In the genomic region with DNA sequence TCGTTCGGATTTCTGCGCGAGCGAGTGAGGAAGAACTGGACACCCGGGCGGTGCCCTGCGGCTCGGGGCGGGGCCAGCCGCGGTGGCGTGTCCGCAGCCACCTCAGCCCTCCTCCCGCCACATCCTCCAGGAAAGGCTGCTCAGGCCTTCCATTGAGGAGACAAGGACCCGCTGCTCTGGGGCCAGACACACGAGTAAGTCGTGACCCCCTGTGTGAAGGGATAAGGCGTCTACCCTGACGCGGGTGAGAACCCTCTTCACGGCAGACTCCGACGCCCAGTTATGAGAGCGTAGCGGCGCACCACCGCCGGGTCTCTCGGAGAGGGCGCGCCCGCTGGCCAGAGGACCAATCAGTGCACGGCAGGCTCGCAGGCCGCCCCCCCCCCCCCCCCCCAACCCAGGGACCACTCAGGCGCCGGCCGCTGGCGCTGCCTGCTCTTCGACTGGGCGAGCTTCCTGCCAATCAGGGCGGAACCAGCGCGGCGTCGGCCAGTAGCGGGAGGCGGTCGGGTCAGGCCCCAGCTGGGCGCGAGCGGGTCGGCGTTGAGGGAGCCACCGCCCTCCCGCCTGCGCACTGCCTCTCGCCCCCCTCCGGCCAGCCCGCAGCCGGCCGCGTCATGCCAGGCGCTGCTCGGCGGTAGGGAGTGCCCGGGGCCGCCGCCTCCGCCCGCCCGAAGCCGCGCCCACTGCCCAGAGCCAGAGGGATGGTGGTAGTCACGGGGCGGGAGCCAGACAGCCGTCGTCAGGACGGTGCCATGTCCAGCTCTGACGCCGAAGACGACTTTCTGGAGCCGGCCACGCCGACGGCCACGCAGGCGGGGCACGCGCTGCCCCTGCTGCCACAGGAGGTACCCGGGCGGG, we compare ENCODE assay signal across 8 cellular contexts. TPM values are rescaled to one million over a fixed set of nuclear protein-coding genes. Genes with fewer than 3 reads are reported as not detected.
DNase-seq lines count a peak whose midpoint lies in the region; ATAC-seq lines count a peak whose summit lies in the region.

A gene (plus strand): TSS at position 521 of the 861 bp plus-strand sequence. CDS start 184 bp downstream, at position 705.

- H3K9me3 Mint-ChIP-seq in naive thymus-derived CD4-positive, alpha-beta T cell: peaks cover 0 to 3% (median 0%) of the 10 kb centered on the region in 11 donors
- no peaks in the 10 kb centered on the region for H3K9me3 Mint-ChIP-seq in stimulated activated memory B cell treated with anti-CD40 and anti-IgM and Interleukin-4, amounts not matched to agents 10 μg/mL and 1 μg/mL and 100 μg/mL, for 72 hours

- peaks cover 38 to 51% (median 47%) of the 10 kb centered on the region in 7 donors for H3K4me1 Mint-ChIP-seq in naive thymus-derived CD4-positive, alpha-beta T cell
- H3K4me1 Mint-ChIP-seq in stimulated activated memory B cell treated with anti-CD40 and anti-IgM and Interleukin-4, amounts not matched to agents 10 μg/mL and 1 μg/mL and 100 μg/mL, for 72 hours: peaks cover 52% of the 10 kb centered on the region

- H3K27ac ChIP-seq in naive thymus-derived CD4-positive, alpha-beta T cell (ENCODE audit: low read depth, low read length): peak within 1 kb of the TSS; percentile 91

- H3K4me3 ChIP-seq in naive thymus-derived CD4-positive, alpha-beta T cell (ENCODE audit: low read length): peak within 1 kb of the TSS; percentile 98

- intact Hi-C loops in naive thymus-derived CD4-positive, alpha-beta T cell (cut with micrococcal nuclease): loop anchor here (1.0 to 10.0 kb wide), 14 partner anchors 26 to 1590 kb away; a partner anchor contains a TSS

- H3K27ac Mint-ChIP-seq in naive thymus-derived CD4-positive, alpha-beta T cell: peak within 1 kb of the TSS; percentile 65 to 92 (median 89)
- H3K27ac Mint-ChIP-seq in stimulated activated memory B cell treated with anti-CD40 and anti-IgM and Interleukin-4, amounts not matched to agents 10 μg/mL and 1 μg/mL and 100 μg/mL, for 72 hours: peak within 1 kb of the TSS; percentile 79

- CTCF ChIA-PET in naive thymus-derived CD4-positive, alpha-beta T cell (lab: Charles Lee): no interaction called here

- peaks cover 31 to 34% of the 10 kb centered on the region in 2 donors for H3K4me1 ChIP-seq in naive thymus-derived CD4-positive, alpha-beta T cell (ENCODE audit: control insufficient read depth in 2 of 2, insufficient read depth in 2 of 2, low read length in 2 of 2)

- H3K9me3 ChIP-seq in naive thymus-derived CD4-positive, alpha-beta T cell (ENCODE audit: control insufficient read depth in 2 of 3, low read length in 3 of 3): no peaks in the 10 kb centered on the region

- POLR2A ChIA-PET in naive thymus-derived CD4-positive, alpha-beta T cell (lab: Charles Lee): interaction anchor here (0.9 to 3.6 kb wide), 12 partner anchors 16 to 293 kb away, joined by 3 to 23 read pairs (median 3); a partner anchor contains a TSS

- H3K27me3 ChIP-seq in naive thymus-derived CD4-positive, alpha-beta T cell (ENCODE audit: control insufficient read depth in 2 of 2, insufficient read depth in 2 of 2, low read length in 2 of 2): no peaks in the 10 kb centered on the region

- peak; percentile 93 for ATAC-seq in naive thymus-derived CD4-positive, alpha-beta T cell
- peak; percentile 96 for ATAC-seq in stimulated activated memory B cell treated with anti-CD40 and anti-IgM and Interleukin-4, amounts not matched to agents 10 μg/mL and 1 μg/mL and 100 μg/mL, for 72 hours

- DNase-seq in Daoy (ENCODE audit: low read depth) (peak; percentile 100), GOT3 (lab: John Stamatoyannopoulos, UW) (peak; percentile 97), LHCN-M2 (ENCODE audit: low read depth) (peak; percentile 99), RPMI7951 (ENCODE audit: low read depth) (peak; percentile 98), fibroblast of gingiva (ENCODE audit: low read depth) (peak; percentile 99)
- DNase-seq in activated T-helper 1 cell treated with anti-CD3 and anti-CD28 coated beads, Interleukin-2, amount 50 U/mL, for 16 hours (ENCODE audit: low read depth in 1 of 2, low spot score in 1 of 2): peak; percentile 84 to 93
- DNase-seq in naive thymus-derived CD4-positive, alpha-beta T cell: peak; percentile 89 to 95 (median 92)

- peaks cover 0 to 4% (median 0%) of the 10 kb centered on the region in 5 donors for H3K27me3 Mint-ChIP-seq in naive thymus-derived CD4-positive, alpha-beta T cell
- no peaks in the 10 kb centered on the region for H3K27me3 Mint-ChIP-seq in stimulated activated memory B cell treated with anti-CD40 and anti-IgM and Interleukin-4, amounts not matched to agents 10 μg/mL and 1 μg/mL and 100 μg/mL, for 72 hours

- H3K36me3 Mint-ChIP-seq in naive thymus-derived CD4-positive, alpha-beta T cell: peaks cover 0 to 19% (median 0%) of the 10 kb centered on the region in 5 donors
- H3K36me3 Mint-ChIP-seq in stimulated activated memory B cell treated with anti-CD40 and anti-IgM and Interleukin-4, amounts not matched to agents 10 μg/mL and 1 μg/mL and 100 μg/mL, for 72 hours: peaks cover 11% of the 10 kb centered on the region

- H3K4me3 Mint-ChIP-seq in naive thymus-derived CD4-positive, alpha-beta T cell: peak within 1 kb of the TSS; percentile 82 to 92 (median 89)
- peak within 1 kb of the TSS; percentile 91 for H3K4me3 Mint-ChIP-seq in stimulated activated memory B cell treated with anti-CD40 and anti-IgM and Interleukin-4, amounts not matched to agents 10 μg/mL and 1 μg/mL and 100 μg/mL, for 72 hours

- peaks cover 0 to 10% (median 0%) of the 10 kb centered on the region in 3 experiments for H3K36me3 ChIP-seq in naive thymus-derived CD4-positive, alpha-beta T cell (ENCODE audit: control insufficient read depth in 2 of 3, insufficient read depth in 3 of 3, low read length in 3 of 3)

RNA-seq across cellular contexts. Expression of the gene that starts here (rescaled TPM):
- 9.0 and 10.7 TPM in 2 replicates for total RNA-seq in Daoy (2014; rRNA removed; shearing (Covaris generic))
- total RNA-seq in LHCN-M2 (2014; rRNA removed): 9.1 and 11.3 TPM in 2 replicates
- polyA plus RNA-seq in LHCN-M2 (2012): 10.4 TPM
- 7.2 and 7.9 TPM in 2 replicates for total RNA-seq in RPMI7951 (2014; rRNA removed; shearing (Covaris generic))
- total RNA-seq in naive thymus-derived CD4-positive, alpha-beta T cell: 10 to 100 TPM; 22.9 to 43.6 (median 33.8) TPM
- polyA plus RNA-seq in naive thymus-derived CD4-positive, alpha-beta T cell: 10 to 100 TPM; 10.4 to 14.4 TPM

Comparison
In these comparisons a context has a peak if more than half of its experiments do, and no peak if none do; other contexts are left out.
1. Peak in every context shown above with its lines: DNase-seq, ATAC-seq, H3K4me3 ChIP-seq and H3K27ac ChIP-seq.